ENCODE assay signal across 10 cellular contexts in the genomic region with DNA sequence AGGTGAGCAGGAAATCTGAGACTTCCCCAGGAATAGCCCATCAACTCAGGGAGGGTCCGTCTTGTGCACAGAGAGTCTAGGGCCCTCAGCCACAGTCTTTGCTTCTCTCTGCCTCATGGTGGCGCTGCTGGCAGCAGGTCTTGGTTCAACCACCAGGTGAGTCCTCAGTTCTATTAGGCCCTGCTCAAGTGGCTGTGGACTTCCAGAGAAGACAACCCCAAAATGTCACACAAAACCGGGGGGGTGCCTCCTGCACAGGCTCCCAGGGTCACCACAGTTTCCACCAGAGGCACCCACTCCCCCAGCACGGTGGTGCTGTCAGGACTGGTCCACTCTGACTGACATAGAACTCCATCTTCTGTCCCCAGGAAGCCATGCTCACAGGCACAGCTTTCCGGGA. TPM values are rescaled to one million over a fixed set of nuclear protein-coding genes. Genes with fewer than 3 reads are reported as not detected.
DNase-seq lines count a peak whose midpoint lies in the region; ATAC-seq and TF ChIP-seq lines count a peak whose summit lies in the region.
"Had no signal": no experiment of that assay in that cellular context is flagged by ENCODE, and none has a peak within 500 bp of the region (broad histone marks: within the 10 kb centered on the region; RNA-seq: fewer than 3 reads in every experiment).

No MANE protein-coding gene starts in this region.

- intact Hi-C loops in left colon (cut with DNase I, micrococcal nuclease) (no loop called here), tibial artery (cut with DNase I; ENCODE audit: low total_unique reads) (no loop called here)

- H3K27me3 ChIP-seq in AG04450 (ENCODE audit: control insufficient read depth, insufficient read depth, low read length), result peaks cover 13% of the 10 kb centered on the region
- H3K27me3 ChIP-seq in WERI-Rb-1 (ENCODE audit: insufficient read depth, low read depth, severe bottlenecking), result no peaks in the 10 kb centered on the region
- peaks cover 0 to 42% of the 10 kb centered on the region in 2 donors for H3K27me3 ChIP-seq in tibial artery

- ATAC-seq in left colon, result peak; percentile 51

- TF ChIP-seq CTCF in AG04450 (IDR thresholded peaks at IDR 0.05; ENCODE audit: low read depth, low read length) (peak; percentile 24), GM12872 (IDR thresholded peaks at IDR 0.05; ENCODE audit: insufficient read depth, low read depth, low read length) (peak; percentile 58), WERI-Rb-1 (IDR thresholded peaks at IDR 0.05; ENCODE audit: low read depth, low read length) (peak; percentile 91), tibial artery (IDR thresholded peaks at IDR 0.05) (no peak)

- POLR2A ChIA-PET in AG04450 (lab: Yijun Ruan, JAX), result no interaction called here

- CTCF ChIA-PET in AG04450 (lab: Charles Lee), result interaction anchor here (1.6 kb wide), 1 partner anchor 15 kb away, joined by 3 read pairs; no protein-coding TSS in a partner anchor

- H3K4me1 ChIP-seq in tibial artery, result no peaks in the 10 kb centered on the region

- H3K4me3 ChIP-seq in AG04450 (ENCODE audit: low read depth, low read length), result no peak overlapping the region
- H3K4me3 ChIP-seq in WERI-Rb-1 (ENCODE audit: low read depth, low read length), result no peak overlapping the region
- no peak overlapping the region for H3K4me3 ChIP-seq in tibial artery

- DNase-seq in AG04450 (ENCODE audit: low read depth, low spot score), result no peak
- peak; percentile 61 for DNase-seq in WERI-Rb-1
- peak in 1 of 2 donors; percentile 44 for DNase-seq in left colon
- DNase-seq in tibial artery, result no peak
- no peak for DNase-seq in cerebellar nuclear complex (lab: John Stamatoyannopoulos, UW)
- no peak for DNase-seq in activated CD8-positive, alpha-beta memory T cell treated with anti-CD3 and anti-CD28 coated beads, Interleukin-2, amount 50 U/mL, for 48 hours
- DNase-seq in NCI-H1417 treated with DMSO at 0.1 percent for 48 hours (lab: John Stamatoyannopoulos, UW), result no peak
- DNase-seq: effector memory CD4-positive, alpha-beta T cell; NCI-H524 treated with DMSO at 0.1 percent for 48 hours had no signal

- H3K36me3 ChIP-seq in WERI-Rb-1 (no peaks in the 10 kb centered on the region), tibial artery (no peaks in the 10 kb centered on the region)

- H3K9me3 ChIP-seq in AG04450 (ENCODE audit: control insufficient read depth, insufficient read depth, low read length), result peaks cover 8% of the 10 kb centered on the region
- no peaks in the 10 kb centered on the region for H3K9me3 ChIP-seq in WERI-Rb-1 (ENCODE audit: severe bottlenecking)
- peaks cover 0 to 6% (median 6%) of the 10 kb centered on the region in 3 donors for H3K9me3 ChIP-seq in tibial artery

- no peak overlapping the region for H3K27ac ChIP-seq in AG04450 (ENCODE audit: low read depth, low read length)
- no peak overlapping the region for H3K27ac ChIP-seq in WERI-Rb-1
- no peak overlapping the region for H3K27ac ChIP-seq in tibial artery

RNA-seq across cellular contexts. Expression of a gene that starts 2.4 kb away (rescaled TPM):
- polyA plus RNA-seq in AG04450 (2011; rRNA removed), result not detected in 2 replicates
- polyA minus RNA-seq in AG04450 (2011; rRNA and poly(A)+ RNA removed), result 0.09 TPM in 1 of 2 replicates, not detected in the other
- not detected for total RNA-seq in left colon

RNA-seq across cellular contexts. Expression of a gene that starts 11.1 kb away (rescaled TPM):
- polyA plus RNA-seq in AG04450 (2011; rRNA removed), result not detected in 2 replicates
- polyA minus RNA-seq in AG04450 (2011; rRNA and poly(A)+ RNA removed), result 0.05 TPM in 1 of 2 replicates, not detected in the other
- total RNA-seq in left colon, result not detected

RNA-seq across cellular contexts. Expression of a gene that starts 13.3 kb away (rescaled TPM):
- polyA plus RNA-seq in AG04450 (2011; rRNA removed), result 3.6 and 4.3 TPM in 2 replicates
- polyA minus RNA-seq in AG04450 (2011; rRNA and poly(A)+ RNA removed), result 3.3 and 5.8 TPM in 2 replicates
- 1 to 10 TPM; 4.4 to 4.5 TPM for total RNA-seq in left colon

RNA-seq across cellular contexts. Expression of a gene that starts 13.4 kb away (rescaled TPM):
- polyA plus RNA-seq in AG04450 (2011; rRNA removed), result 40.5 and 47.7 TPM in 2 replicates
- 39.5 and 41.1 TPM in 2 replicates for polyA minus RNA-seq in AG04450 (2011; rRNA and poly(A)+ RNA removed)
- 100 to 1,000 TPM in 1 of 2 donors, 10 to 100 TPM in 1; 83.2 to 104 TPM for total RNA-seq in left colon

RNA-seq across cellular contexts. Expression of a gene that starts 16.9 kb away (rescaled TPM):
- polyA plus RNA-seq in AG04450 (2011; rRNA removed), result not detected in 2 replicates
- polyA minus RNA-seq in AG04450 (2011; rRNA and poly(A)+ RNA removed), result not detected in 2 replicates
- total RNA-seq in left colon, result not detected

Comparison
In these comparisons a context has a peak if more than half of its experiments do, and no peak if none do; other contexts are left out.
1. CTCF ChIP-seq: peak in AG04450 (single experiment), GM12872 (single experiment) and WERI-Rb-1 (single experiment); none in tibial artery (0 of 2).